Comparison of ENCODE assay signal across 8 cellular contexts in the genomic region with DNA sequence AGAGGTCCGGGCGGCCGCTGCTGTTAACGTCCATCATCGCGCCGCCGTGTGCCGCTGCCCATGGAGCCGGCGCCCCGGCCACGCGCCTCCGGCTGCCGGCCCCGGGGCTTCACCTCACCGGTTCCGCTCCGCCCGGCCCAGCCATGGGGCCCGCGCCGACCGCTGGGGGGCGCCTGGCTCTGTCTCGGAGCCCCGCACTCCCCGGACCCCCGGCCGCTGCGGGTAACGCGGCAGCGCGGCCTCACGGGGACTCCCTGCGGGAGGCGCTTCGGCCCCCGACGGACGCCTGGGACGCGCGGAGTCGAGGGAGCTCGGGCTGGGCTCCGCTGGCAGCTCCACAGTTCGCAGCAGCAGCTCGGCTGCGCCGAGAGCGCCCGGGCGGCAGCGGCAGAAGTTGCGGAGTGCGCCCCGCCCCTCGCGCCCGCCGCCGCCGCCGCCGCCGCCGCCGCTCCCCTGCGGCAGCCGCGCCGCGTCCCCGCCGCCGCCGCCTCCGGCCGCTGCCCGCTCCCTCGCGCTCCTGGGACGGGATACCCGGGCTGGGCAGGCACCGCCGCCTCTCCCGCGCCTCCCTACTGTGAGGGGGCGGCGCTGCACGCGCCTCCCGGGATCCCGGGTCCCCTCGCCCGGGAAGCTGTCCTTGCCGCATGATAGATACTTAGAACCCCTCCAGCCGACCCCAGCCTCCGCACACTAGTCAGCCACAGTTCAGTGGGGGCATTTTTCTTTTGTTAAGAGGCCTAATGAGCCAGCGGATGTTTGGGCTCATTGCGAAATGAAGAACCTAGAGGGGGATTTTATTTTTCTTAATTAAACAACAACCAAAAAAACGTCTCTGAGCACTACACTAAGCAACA. TPM values are rescaled to one million over a fixed set of nuclear protein-coding genes. Genes with fewer than 3 reads are reported as not detected.
DNase-seq lines count a peak whose midpoint lies in the region; ATAC-seq and TF ChIP-seq lines count a peak whose summit lies in the region.

TSS of gene HTR7 (minus strand) at position 405 of the 854 bp plus-strand sequence. CDS start at position 37, 368 bp downstream.

- no peaks in the 10 kb centered on the region for H3K9me3 Mint-ChIP-seq in activated T-helper 17 cell treated with anti-CD3 and anti-CD28 coated beads, Interleukin-2, amount 50 U/mL, for 72 hours
- no peaks in the 10 kb centered on the region for H3K9me3 Mint-ChIP-seq in type B pancreatic cell

- H3K4ac ChIP-seq in neuronal stem cell (ENCODE audit: low read length): no peak within 1 kb of the TSS

- DNase-seq in NCI-H345 (lab: John Stamatoyannopoulos, UW): peak; percentile 55
- no peak for DNase-seq in NCI-H345 treated with DMSO at 0.1 percent for 48 hours (lab: John Stamatoyannopoulos, UW; ENCODE audit: unreplicated experiment)
- DNase-seq in foreskin keratinocyte: no peak
- DNase-seq in neuronal stem cell (ENCODE audit: low spot score): peak; percentile 65
- DNase-seq in type B pancreatic cell (ENCODE audit: extremely low spot score, unreplicated experiment): peak; percentile 79

- H3K23ac ChIP-seq in neuronal stem cell (ENCODE audit: low read depth, low read length, poor library complexity): peak within 1 kb of the TSS; percentile 92

- H3K4me1 Mint-ChIP-seq in activated T-helper 17 cell treated with anti-CD3 and anti-CD28 coated beads, Interleukin-2, amount 50 U/mL, for 72 hours: no peaks in the 10 kb centered on the region
- H3K4me1 Mint-ChIP-seq in type B pancreatic cell (ENCODE audit: unreplicated experiment): peaks cover 4% of the 10 kb centered on the region

- H3K14ac ChIP-seq in neuronal stem cell (ENCODE audit: low read length): peak within 1 kb of the TSS; percentile 71

- H3K27ac Mint-ChIP-seq in activated T-helper 17 cell treated with anti-CD3 and anti-CD28 coated beads, Interleukin-2, amount 50 U/mL, for 72 hours: no peak within 1 kb of the TSS
- no peak within 1 kb of the TSS for H3K27ac Mint-ChIP-seq in type B pancreatic cell

- H3K36me3 Mint-ChIP-seq in activated T-helper 17 cell treated with anti-CD3 and anti-CD28 coated beads, Interleukin-2, amount 50 U/mL, for 72 hours (ENCODE audit: low read depth): no peaks in the 10 kb centered on the region
- no peaks in the 10 kb centered on the region for H3K36me3 Mint-ChIP-seq in type B pancreatic cell

- H2AFZ ChIP-seq in OCI-LY1 (ENCODE audit: low read length) (0 out of 2 replicates have a peak within 1 kb of the TSS, but pooled peaks have one; percentile 8), neuronal stem cell (ENCODE audit: low read length) (peak within 1 kb of the TSS; percentile 96)

- TF ChIP-seq CTCF in OCI-LY1 (IDR thresholded peaks at IDR 0.05; ENCODE audit: low read length) (peak; percentile 37), foreskin keratinocyte (conservative IDR thresholded peaks at IDR 0.05) (peak; percentile 73), type B pancreatic cell (conservative IDR thresholded peaks at IDR 0.05) (peak; percentile 74)

- H3K9me2 ChIP-seq in OCI-LY1 (ENCODE audit: low read depth, low read length): no peaks in the 10 kb centered on the region

- no peak within 1 kb of the TSS for H2BK12ac ChIP-seq in neuronal stem cell (ENCODE audit: low read length)

- no peak within 1 kb of the TSS for H2BK15ac ChIP-seq in neuronal stem cell (ENCODE audit: low read length)

- ATAC-seq in HG02678 (IDR thresholded peaks at IDR 0.05; ENCODE audit: unreplicated experiment): peak; percentile 78
- ATAC-seq in activated T-helper 17 cell treated with anti-CD3 and anti-CD28 coated beads, Interleukin-2, amount 50 U/mL, for 72 hours (replicated peaks): peak; percentile 75
- peak; percentile 70 for ATAC-seq in foreskin keratinocyte

- no peaks in the 10 kb centered on the region for H3K79me1 ChIP-seq in neuronal stem cell (ENCODE audit: low read depth, low read length)

- H3K4me2 ChIP-seq in OCI-LY1 (ENCODE audit: low read length) (peak within 1 kb of the TSS; percentile 70), neuronal stem cell (ENCODE audit: insufficient read depth, low read length, poor library complexity, severe bottlenecking) (peak within 1 kb of the TSS; percentile 94)

- H3K27me3 ChIP-seq in OCI-LY1 (ENCODE audit: insufficient read depth, low read length) (no peaks in the 10 kb centered on the region), foreskin keratinocyte (no peaks in the 10 kb centered on the region), neuronal stem cell (ENCODE audit: control insufficient read depth in 3 of 3, insufficient read depth in 3 of 3, low read depth in 1 of 3, low read length in 3 of 3) (peaks cover 8 to 84% (median 22%) of the 10 kb centered on the region in 3 experiments)

- H3K36me3 ChIP-seq in OCI-LY1 (ENCODE audit: insufficient read depth, low read length) (no peaks in the 10 kb centered on the region), neuronal stem cell (replicated peaks in 1 of 2; ENCODE audit: control insufficient read depth in 2 of 2, insufficient read depth in 2 of 2, low read length in 2 of 2) (no peaks in the 10 kb centered on the region)

- H3K4me3 ChIP-seq in OCI-LY1 (ENCODE audit: low read depth, low read length, poor library complexity, severe bottlenecking): peak within 1 kb of the TSS; percentile 58
- peak within 1 kb of the TSS; percentile 49 to 93 for H3K4me3 ChIP-seq in neuronal stem cell (ENCODE audit: low read length in 2 of 2)

- H3K4me1 ChIP-seq in OCI-LY1 (ENCODE audit: insufficient read depth, low read length, severe bottlenecking) (peaks cover 3% of the 10 kb centered on the region), foreskin keratinocyte (peaks cover 27% of the 10 kb centered on the region), neuronal stem cell (ENCODE audit: control insufficient read depth in 2 of 2, insufficient read depth in 1 of 2, low read depth in 1 of 2, low read length in 2 of 2) (peaks cover 0 to 5% of the 10 kb centered on the region in 2 donors)

- H4K91ac ChIP-seq in neuronal stem cell (ENCODE audit: low read depth, low read length, poor library complexity): no peak within 1 kb of the TSS

- H3K9ac ChIP-seq in OCI-LY1 (ENCODE audit: low read length) (peak within 1 kb of the TSS; percentile 45; the same call in 1 of the 2 replicates), neuronal stem cell (ENCODE audit: low read depth, low read length, poor library complexity) (peak within 1 kb of the TSS; percentile 81)

- no peak within 1 kb of the TSS for H2AK5ac ChIP-seq in neuronal stem cell (ENCODE audit: low read depth, low read length)

- H3K27ac ChIP-seq in OCI-LY1 (ENCODE audit: low read depth, low read length, poor library complexity, severe bottlenecking): no peak within 1 kb of the TSS
- peak within 1 kb of the TSS; percentile 75 for H3K27ac ChIP-seq in foreskin keratinocyte
- no peak within 1 kb of the TSS for H3K27ac ChIP-seq in neuronal stem cell (replicated peaks; ENCODE audit: low read length)

- H3K27me3 Mint-ChIP-seq in activated T-helper 17 cell treated with anti-CD3 and anti-CD28 coated beads, Interleukin-2, amount 50 U/mL, for 72 hours: peaks cover 47% of the 10 kb centered on the region
- H3K27me3 Mint-ChIP-seq in type B pancreatic cell: peaks cover 84% of the 10 kb centered on the region

- no peaks in the 10 kb centered on the region for H3F3A ChIP-seq in OCI-LY1 (ENCODE audit: insufficient read depth, low read length)

- H2BK5ac ChIP-seq in neuronal stem cell (ENCODE audit: low read length): peak within 1 kb of the TSS; percentile 39

- peak within 1 kb of the TSS; percentile 83 for H3K4me3 Mint-ChIP-seq in activated T-helper 17 cell treated with anti-CD3 and anti-CD28 coated beads, Interleukin-2, amount 50 U/mL, for 72 hours
- peak within 1 kb of the TSS; percentile 91 for H3K4me3 Mint-ChIP-seq in type B pancreatic cell

- H2BK120ac ChIP-seq in neuronal stem cell (ENCODE audit: low read depth, low read length): no peak within 1 kb of the TSS

- H3K9me3 ChIP-seq in OCI-LY1 (ENCODE audit: low read length) (no peaks in the 10 kb centered on the region), neuronal stem cell (replicated peaks in 1 of 2; ENCODE audit: control insufficient read depth in 2 of 2, insufficient read depth in 1 of 2, low read depth in 1 of 2, low read length in 2 of 2) (no peaks in the 10 kb centered on the region)

- peak within 1 kb of the TSS; percentile 86 for H3K18ac ChIP-seq in neuronal stem cell (ENCODE audit: low read length)

- WGBS in neuronal stem cell (ENCODE audit: extremely low coverage in 2 of 2, insufficient read length in 2 of 2, insufficient replicate concordance in 1 of 2), 2 donors: no CpG with 5 or more reads among the region's 105 CpGs

- no peaks in the 10 kb centered on the region for H3K79me2 ChIP-seq in OCI-LY1 (ENCODE audit: insufficient read depth, low read length)

- no peaks in the 10 kb centered on the region for H4K20me1 ChIP-seq in OCI-LY1 (ENCODE audit: insufficient read depth, low read length)

- no peak within 1 kb of the TSS for H4K8ac ChIP-seq in neuronal stem cell (ENCODE audit: low read depth, low read length)

RNA-seq across cellular contexts. Expression of gene HTR7, which starts in this region (rescaled TPM):
- total RNA-seq in activated T-helper 17 cell treated with anti-CD3 and anti-CD28 coated beads, Interleukin-2, amount 50 U/mL, for 72 hours: under 1 TPM; 0.16 to 0.28 TPM
- total RNA-seq in foreskin keratinocyte (13.3 and 15.0 TPM in 2 replicates), type B pancreatic cell (ENCODE audit: low replicate concordance) (0.31 and 2.3 TPM in 2 replicates)
- polyA plus RNA-seq in foreskin keratinocyte: 5.7 and 5.9 TPM in 2 replicates
- polyA plus RNA-seq in neuronal stem cell (2013, experiment 1 of 2): 0.03 TPM
- 0.04 TPM for polyA plus RNA-seq in neuronal stem cell (2013, experiment 2 of 2)

Comparison
In these comparisons a context has a peak if more than half of its experiments do, and no peak if none do; other contexts are left out.
1. DNase-seq: peak in NCI-H345 (single experiment), neuronal stem cell (single experiment) and type B pancreatic cell (single experiment); none in NCI-H345 treated with DMSO at 0.1 percent for 48 hours (single experiment) and foreskin keratinocyte (0 of 2).
2. Peak in ATAC-seq in activated T-helper 17 cell treated with anti-CD3 and anti-CD28 coated beads, Interleukin-2, amount 50 U/mL, for 72 hours; RNA of the gene not detected or under 1 TPM.
3. Peak in every context shown above with its lines, with median percentiles within 50 percentile points of each other: ATAC-seq and CTCF ChIP-seq.